In the genomic region with DNA sequence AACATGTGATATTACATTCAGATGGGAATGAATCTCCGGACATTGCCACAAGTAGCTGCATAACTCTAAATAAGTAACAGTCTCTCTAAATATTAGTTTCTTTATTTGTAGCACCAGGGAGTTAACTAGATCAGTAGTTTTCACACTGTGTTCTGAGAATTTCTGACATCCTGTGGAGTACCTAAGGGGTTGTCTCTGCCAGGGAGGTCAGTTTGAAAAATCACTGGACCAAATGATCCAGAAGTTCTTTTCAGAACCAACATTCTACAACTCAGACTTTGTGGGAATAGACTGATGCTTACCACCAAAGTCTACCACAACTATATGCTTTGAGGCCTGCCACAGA, we compare ENCODE assay signal across 2 cellular contexts.
TF ChIP-seq lines count a peak whose summit lies in the region.

No MANE protein-coding gene starts in this region.

TF ChIP-seq in IMR-90, 13 proteins besides CTCF, POLR2A, EP300 and RAD21:
- TF ChIP-seq, protein P1, sequence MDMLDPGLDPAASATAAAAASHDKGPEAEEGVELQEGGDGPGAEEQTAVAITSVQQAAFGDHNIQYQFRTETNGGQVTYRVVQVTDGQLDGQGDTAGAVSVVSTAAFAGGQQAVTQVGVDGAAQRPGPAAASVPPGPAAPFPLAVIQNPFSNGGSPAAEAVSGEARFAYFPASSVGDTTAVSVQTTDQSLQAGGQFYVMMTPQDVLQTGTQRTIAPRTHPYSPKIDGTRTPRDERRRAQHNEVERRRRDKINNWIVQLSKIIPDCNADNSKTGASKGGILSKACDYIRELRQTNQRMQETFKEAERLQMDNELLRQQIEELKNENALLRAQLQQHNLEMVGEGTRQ (IDR thresholded peaks at IDR 0.05; ENCODE audit: low read depth, low read length) = no peak
- TF ChIP-seq SMC3 (IDR thresholded peaks at IDR 0.05; ENCODE audit: low read depth, low read length) = no peak

TF ChIP-seq in SK-N-SH, 30 proteins besides CTCF, POLR2A, EP300 and RAD21 (continued from another document):
- TF ChIP-seq, protein P2, sequence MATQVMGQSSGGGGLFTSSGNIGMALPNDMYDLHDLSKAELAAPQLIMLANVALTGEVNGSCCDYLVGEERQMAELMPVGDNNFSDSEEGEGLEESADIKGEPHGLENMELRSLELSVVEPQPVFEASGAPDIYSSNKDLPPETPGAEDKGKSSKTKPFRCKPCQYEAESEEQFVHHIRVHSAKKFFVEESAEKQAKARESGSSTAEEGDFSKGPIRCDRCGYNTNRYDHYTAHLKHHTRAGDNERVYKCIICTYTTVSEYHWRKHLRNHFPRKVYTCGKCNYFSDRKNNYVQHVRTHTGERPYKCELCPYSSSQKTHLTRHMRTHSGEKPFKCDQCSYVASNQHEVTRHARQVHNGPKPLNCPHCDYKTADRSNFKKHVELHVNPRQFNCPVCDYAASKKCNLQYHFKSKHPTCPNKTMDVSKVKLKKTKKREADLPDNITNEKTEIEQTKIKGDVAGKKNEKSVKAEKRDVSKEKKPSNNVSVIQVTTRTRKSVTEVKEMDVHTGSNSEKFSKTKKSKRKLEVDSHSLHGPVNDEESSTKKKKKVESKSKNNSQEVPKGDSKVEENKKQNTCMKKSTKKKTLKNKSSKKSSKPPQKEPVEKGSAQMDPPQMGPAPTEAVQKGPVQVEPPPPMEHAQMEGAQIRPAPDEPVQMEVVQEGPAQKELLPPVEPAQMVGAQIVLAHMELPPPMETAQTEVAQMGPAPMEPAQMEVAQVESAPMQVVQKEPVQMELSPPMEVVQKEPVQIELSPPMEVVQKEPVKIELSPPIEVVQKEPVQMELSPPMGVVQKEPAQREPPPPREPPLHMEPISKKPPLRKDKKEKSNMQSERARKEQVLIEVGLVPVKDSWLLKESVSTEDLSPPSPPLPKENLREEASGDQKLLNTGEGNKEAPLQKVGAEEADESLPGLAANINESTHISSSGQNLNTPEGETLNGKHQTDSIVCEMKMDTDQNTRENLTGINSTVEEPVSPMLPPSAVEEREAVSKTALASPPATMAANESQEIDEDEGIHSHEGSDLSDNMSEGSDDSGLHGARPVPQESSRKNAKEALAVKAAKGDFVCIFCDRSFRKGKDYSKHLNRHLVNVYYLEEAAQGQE (IDR thresholded peaks at IDR 0.05; ENCODE audit: low read depth, low read length) = no peak
- TF ChIP-seq RCOR1 (IDR thresholded peaks at IDR 0.05; ENCODE audit: low read length) = no peak
- no peak for TF ChIP-seq GABPA (IDR thresholded peaks at IDR 0.05; ENCODE audit: low read depth)
- no peak for TF ChIP-seq EZH2phosphoT487 (IDR thresholded peaks at IDR 0.05; ENCODE audit: borderline replicate concordance, low read depth)
- TF ChIP-seq, protein P1 (IDR thresholded peaks at IDR 0.05; ENCODE audit: borderline replicate concordance, low read depth, low read length) = no peak
- no peak for TF ChIP-seq ELF1 (IDR thresholded peaks at IDR 0.05)
- no peak for TF ChIP-seq SMC3 (IDR thresholded peaks at IDR 0.05; ENCODE audit: low read depth, low read length)
- TF ChIP-seq CHD2 (IDR thresholded peaks at IDR 0.05; ENCODE audit: low read length, partially characterized antibody) = no peak
- no peak for TF ChIP-seq YY1 (IDR thresholded peaks at IDR 0.05; ENCODE audit: low read depth)
- no peak for TF ChIP-seq SIN3A (IDR thresholded peaks at IDR 0.05; ENCODE audit: borderline replicate concordance, low read depth, low read length)
- TF ChIP-seq MXI1 (IDR thresholded peaks at IDR 0.05; ENCODE audit: low read depth, low read length) = no peak
- no peak for TF ChIP-seq RXRA (IDR thresholded peaks at IDR 0.05; ENCODE audit: borderline replicate concordance, low read depth)
- TF ChIP-seq, protein P3, sequence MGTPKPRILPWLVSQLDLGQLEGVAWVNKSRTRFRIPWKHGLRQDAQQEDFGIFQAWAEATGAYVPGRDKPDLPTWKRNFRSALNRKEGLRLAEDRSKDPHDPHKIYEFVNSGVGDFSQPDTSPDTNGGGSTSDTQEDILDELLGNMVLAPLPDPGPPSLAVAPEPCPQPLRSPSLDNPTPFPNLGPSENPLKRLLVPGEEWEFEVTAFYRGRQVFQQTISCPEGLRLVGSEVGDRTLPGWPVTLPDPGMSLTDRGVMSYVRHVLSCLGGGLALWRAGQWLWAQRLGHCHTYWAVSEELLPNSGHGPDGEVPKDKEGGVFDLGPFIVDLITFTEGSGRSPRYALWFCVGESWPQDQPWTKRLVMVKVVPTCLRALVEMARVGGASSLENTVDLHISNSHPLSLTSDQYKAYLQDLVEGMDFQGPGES (IDR thresholded peaks at IDR 0.05; ENCODE audit: low read depth, low read length) = no peak
- TF ChIP-seq NFIC (IDR thresholded peaks at IDR 0.05; ENCODE audit: borderline replicate concordance) = no peak
- no peak for TF ChIP-seq TCF12 (IDR thresholded peaks at IDR 0.05)
- no peak for TF ChIP-seq TEAD4 (IDR thresholded peaks at IDR 0.05; ENCODE audit: borderline replicate concordance, insufficient read depth)
- TF ChIP-seq POLR2AphosphoS5 (IDR thresholded peaks at IDR 0.05; ENCODE audit: low read depth, low read length) = no peak
- TF ChIP-seq FOSL2 (IDR thresholded peaks at IDR 0.05; ENCODE audit: borderline replicate concordance, low read depth) = no peak
